ENCODE assay signal across 1 cellular context in genomic region chr6:44475779-44476434, GRCh38.
TF ChIP-seq lines count a peak whose summit lies in the region.

No MANE protein-coding gene starts in this region.

TF ChIP-seq in IMR-90, 13 proteins besides CTCF, POLR2A, EP300 and RAD21:
- TF ChIP-seq, protein P1, sequence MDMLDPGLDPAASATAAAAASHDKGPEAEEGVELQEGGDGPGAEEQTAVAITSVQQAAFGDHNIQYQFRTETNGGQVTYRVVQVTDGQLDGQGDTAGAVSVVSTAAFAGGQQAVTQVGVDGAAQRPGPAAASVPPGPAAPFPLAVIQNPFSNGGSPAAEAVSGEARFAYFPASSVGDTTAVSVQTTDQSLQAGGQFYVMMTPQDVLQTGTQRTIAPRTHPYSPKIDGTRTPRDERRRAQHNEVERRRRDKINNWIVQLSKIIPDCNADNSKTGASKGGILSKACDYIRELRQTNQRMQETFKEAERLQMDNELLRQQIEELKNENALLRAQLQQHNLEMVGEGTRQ (IDR thresholded peaks at IDR 0.05; ENCODE audit: low read depth, low read length) = no peak
- TF ChIP-seq CEBPB (IDR thresholded peaks at IDR 0.05; ENCODE audit: low read depth, low read length) = peak; percentile 10; the same call in 1 of the 2 replicates
- peak; percentile 90 for TF ChIP-seq SMC3 (IDR thresholded peaks at IDR 0.05; ENCODE audit: low read depth, low read length)
